Comparison of ENCODE assay signal across 15 cellular contexts in the genomic region with DNA sequence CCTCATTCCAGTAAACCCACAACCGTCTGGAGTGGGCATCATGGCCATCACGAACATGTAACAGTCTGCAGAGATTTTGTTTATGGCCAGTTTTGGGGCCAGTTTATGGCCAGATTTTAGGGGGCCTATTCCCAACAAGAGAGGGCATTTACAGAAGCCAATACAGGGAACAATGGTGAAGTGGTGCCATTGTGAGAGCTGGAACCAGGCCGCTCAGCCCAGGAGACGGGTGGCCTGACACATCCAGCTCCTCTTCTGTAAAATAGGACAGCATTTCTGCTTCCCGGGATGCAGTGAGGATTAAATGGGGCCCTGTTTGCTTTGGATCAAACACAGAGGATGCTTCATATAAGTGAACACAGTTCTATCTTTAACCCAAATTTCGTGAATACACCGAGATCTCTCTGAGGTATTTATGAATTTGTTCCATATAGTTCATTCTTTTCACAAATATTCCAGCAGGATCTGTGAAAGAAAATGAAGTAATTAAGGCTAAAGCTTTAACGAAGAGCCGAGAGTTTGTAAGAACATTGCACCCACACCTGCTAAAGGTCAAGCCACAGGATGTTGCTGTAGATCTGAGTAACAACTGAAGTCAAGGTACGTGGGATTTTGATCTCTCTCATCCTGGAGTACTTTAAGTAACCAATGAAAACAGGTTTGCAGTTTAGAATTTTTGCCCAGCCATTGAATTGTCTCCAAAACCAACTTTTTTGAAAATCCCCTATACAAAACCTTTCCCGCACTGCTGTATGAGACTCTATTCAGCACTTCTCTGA. TPM values are rescaled to one million over a fixed set of nuclear protein-coding genes. Genes with fewer than 3 reads are reported as not detected.
DNase-seq lines count a peak whose midpoint lies in the region; ATAC-seq lines count a peak whose summit lies in the region.
"Had no signal": no experiment of that assay in that cellular context is flagged by ENCODE, and none has a peak within 500 bp of the region (broad histone marks: within the 10 kb centered on the region; RNA-seq: fewer than 3 reads in every experiment).

No MANE protein-coding gene starts in this region.

- no peaks in the 10 kb centered on the region for H3K36me3 ChIP-seq in naive thymus-derived CD4-positive, alpha-beta T cell (ENCODE audit: control insufficient read depth in 2 of 3, insufficient read depth in 3 of 3, low read length in 3 of 3)
- H3K36me3 ChIP-seq: left ventricle myocardium inferior had no signal

- no peaks in the 10 kb centered on the region for H3K27me3 Mint-ChIP-seq in T-cell
- no peaks in the 10 kb centered on the region for H3K27me3 Mint-ChIP-seq in naive thymus-derived CD4-positive, alpha-beta T cell

- peaks cover 0 to 9% (median 0%) of the 10 kb centered on the region in 3 donors for H3K9me3 Mint-ChIP-seq in T-cell
- H3K9me3 Mint-ChIP-seq in naive thymus-derived CD4-positive, alpha-beta T cell: peaks cover 0 to 10% (median 0%) of the 10 kb centered on the region in 11 donors

- peak overlapping the region; percentile 68 for H3K27ac ChIP-seq in naive thymus-derived CD4-positive, alpha-beta T cell (ENCODE audit: low read depth, low read length)
- H3K27ac ChIP-seq: left ventricle myocardium inferior had no signal

- CTCF ChIA-PET in T-cell (lab: Charles Lee): no interaction called here
- CTCF ChIA-PET in naive thymus-derived CD4-positive, alpha-beta T cell (lab: Charles Lee): no interaction called here

- peaks cover 65 to 74% of the 10 kb centered on the region in 2 donors for H3K4me1 ChIP-seq in naive thymus-derived CD4-positive, alpha-beta T cell (ENCODE audit: control insufficient read depth in 2 of 2, insufficient read depth in 2 of 2, low read length in 2 of 2)
- H3K4me1 ChIP-seq: left ventricle myocardium inferior had no signal

- peak overlapping the region; percentile 90 to 98 for H3K27ac Mint-ChIP-seq in T-cell
- peak overlapping the region; percentile 80 to 97 (median 92) for H3K27ac Mint-ChIP-seq in naive thymus-derived CD4-positive, alpha-beta T cell
- H3K27ac Mint-ChIP-seq: brain had no signal

- H3K9me3 ChIP-seq in naive thymus-derived CD4-positive, alpha-beta T cell (ENCODE audit: control insufficient read depth in 2 of 3, low read length in 3 of 3): no peaks in the 10 kb centered on the region
- H3K9me3 ChIP-seq: left ventricle myocardium inferior had no signal

- peaks cover 19% of the 10 kb centered on the region for H3K36me3 Mint-ChIP-seq in T-cell
- peaks cover 13 to 49% (median 35%) of the 10 kb centered on the region in 5 donors for H3K36me3 Mint-ChIP-seq in naive thymus-derived CD4-positive, alpha-beta T cell
- H3K36me3 Mint-ChIP-seq: brain had no signal

- peak overlapping the region; percentile 5 for H3K4me3 ChIP-seq in naive thymus-derived CD4-positive, alpha-beta T cell (ENCODE audit: low read length)
- H3K4me3 ChIP-seq: left ventricle myocardium inferior had no signal

- no peaks in the 10 kb centered on the region for H3K27me3 ChIP-seq in naive thymus-derived CD4-positive, alpha-beta T cell (ENCODE audit: control insufficient read depth in 2 of 2, insufficient read depth in 2 of 2, low read length in 2 of 2)

- intact Hi-C loops in naive thymus-derived CD4-positive, alpha-beta T cell (cut with micrococcal nuclease): loop anchor here in 1 of 2 donors (2.0 kb wide), 1 partner anchor 15 kb away; no protein-coding TSS in a partner anchor

- peak overlapping the region; percentile 35 to 71 (median 49) for H3K4me3 Mint-ChIP-seq in T-cell
- peak overlapping the region; percentile 49 to 83 (median 70) for H3K4me3 Mint-ChIP-seq in naive thymus-derived CD4-positive, alpha-beta T cell
- H3K4me3 Mint-ChIP-seq: brain had no signal

- POLR2A ChIA-PET in T-cell (lab: Charles Lee): no interaction called here
- POLR2A ChIA-PET in naive thymus-derived CD4-positive, alpha-beta T cell (lab: Charles Lee): interaction anchor here (0.6 to 3.2 kb wide), 3 partner anchors 12 to 845 kb away, joined by 3 to 15 read pairs (median 6); no protein-coding TSS in a partner anchor

- peak; percentile 56 to 64 (median 63) for ATAC-seq in T-cell (replicated peaks in 1 of 4)
- ATAC-seq in naive thymus-derived CD4-positive, alpha-beta T cell: peak; percentile 52

- peaks cover 98 to 99% (median 99%) of the 10 kb centered on the region in 3 donors for H3K4me1 Mint-ChIP-seq in T-cell
- peaks cover 63 to 100% (median 99%) of the 10 kb centered on the region in 7 donors for H3K4me1 Mint-ChIP-seq in naive thymus-derived CD4-positive, alpha-beta T cell
- H3K4me1 Mint-ChIP-seq: brain had no signal

- DNase-seq in C1 segment of cervical spinal cord (lab: John Stamatoyannopoulos, UW): peak in 10 of 14 donors; percentile 3 to 60 (median 31)
- no peak for DNase-seq in T-cell
- peak in 40 of 56 donors; percentile 2 to 80 (median 36) for DNase-seq in amygdala (lab: John Stamatoyannopoulos, UW)
- no peak for DNase-seq in naive thymus-derived CD4-positive, alpha-beta T cell
- DNase-seq in DMS 273 treated with DMSO at 0.1 percent for 48 hours (lab: John Stamatoyannopoulos, UW): no peak
- DNase-seq in islet precursor cell: no peak
- DNase-seq in amniotic stem cell (lab: John Stamatoyannopoulos, UW): no peak
- DNase-seq in CD1c-positive myeloid dendritic cell (ENCODE audit: extremely low spot score): no peak
- DNase-seq: DMS53; effector CD8-positive, alpha-beta T cell; left ventricle myocardium inferior; NCI-H774 had no signal

RNA-seq across cellular contexts. Expression of a gene that starts 14.5 kb away (rescaled TPM):
- total RNA-seq in T-cell: 10 to 100 TPM; 25.4 to 59.5 (median 28.6) TPM
- total RNA-seq in naive thymus-derived CD4-positive, alpha-beta T cell: 10 to 100 TPM; 25.6 to 71.7 (median 50.2) TPM
- polyA plus RNA-seq in naive thymus-derived CD4-positive, alpha-beta T cell: 100 to 1,000 TPM; 197 to 198 TPM
- total RNA-seq: left ventricle myocardium inferior, pulmonary artery endothelial cell, subcutaneous adipose tissue had no signal

RNA-seq across cellular contexts. Expression of a gene that starts 52.3 kb away (rescaled TPM):
- total RNA-seq in T-cell: 1 to 10 TPM in 4 of 5 donors, under 1 TPM in 1; 0.62 to 6.2 (median 3.1) TPM
- 10 to 100 TPM in 3 of 5 experiments, 1 to 10 TPM in 2; 4.6 to 28.2 (median 11.9) TPM for total RNA-seq in naive thymus-derived CD4-positive, alpha-beta T cell
- 1 to 10 TPM; 2.2 to 7.9 TPM for polyA plus RNA-seq in naive thymus-derived CD4-positive, alpha-beta T cell

Comparison
In these comparisons a context has a peak if more than half of its experiments do, and no peak if none do; other contexts are left out.
1. DNase-seq: peak in C1 segment of cervical spinal cord (10 of 14) and amygdala (40 of 56); none in T-cell (0 of 34), naive thymus-derived CD4-positive, alpha-beta T cell (0 of 9), DMS 273 treated with DMSO at 0.1 percent for 48 hours (single experiment), islet precursor cell (single experiment), amniotic stem cell (single experiment) and CD1c-positive myeloid dendritic cell (single experiment).